ENCODE assay signal across 24 cellular contexts in genomic region chr1:13832536-13832935, GRCh38.
DNase-seq lines count a peak whose midpoint lies in the region; ATAC-seq and TF ChIP-seq lines count a peak whose summit lies in the region.
"Had no signal": no experiment of that assay in that cellular context is flagged by ENCODE, and none has a peak within 500 bp of the region (broad histone marks: within the 10 kb centered on the region; RNA-seq: fewer than 3 reads in every experiment).

No MANE protein-coding gene starts in this region.

- in situ Hi-C loops in mammary epithelial cell (cut with MboI; ENCODE audit: low sequenced_read_pairs in 2 of 2) = no loop called here

- H3K4me3 Mint-ChIP-seq in T-helper 17 cell = no peak overlapping the region
- H3K4me3 Mint-ChIP-seq: activated CD4-positive, alpha-beta T cell treated with anti-CD3 and anti-CD28 coated beads, Interleukin-2, amount 10 ng/mL, durations not matched to agents 24 days and 14 days; activated naive CD4-positive, alpha-beta T cell treated with anti-CD3 and anti-CD28 coated beads, Interleukin-2, amount 50 U/mL, for 24 hours; central memory CD8-positive, alpha-beta T cell; mesothelial cell of epicardium; natural killer cell had no signal

- BruUV-seq in mammary epithelial cell (replicated peaks; lab: Mats Ljungman, UMichigan) = no TSS peak

- no peaks in the 10 kb centered on the region for H3K79me2 ChIP-seq in mammary epithelial cell (ENCODE audit: insufficient read depth, low read length)

- TF ChIP-seq CTCF in mammary epithelial cell (conservative IDR thresholded peaks at IDR 0.05 in 1 of 2, IDR thresholded peaks at IDR 0.05 in 1 of 2; ENCODE audit: extremely low read depth in 1 of 2, insufficient read depth in 1 of 2, low read depth in 1 of 2, low read length in 2 of 2) (no peak), adrenal gland (IDR thresholded peaks at IDR 0.05) (no peak)

- H3K9ac ChIP-seq in mammary epithelial cell (ENCODE audit: insufficient read depth, low read length) = no peak overlapping the region
- H3K9ac ChIP-seq: BLaER1 treated with 17β-estradiol and CSF1 and Interleukin-3, amounts not matched to agents 10 nM and 100 nM had no signal

- ATAC-seq in HG02588 (IDR thresholded peaks at IDR 0.05; ENCODE audit: unreplicated experiment) (no peak), GM21515 (IDR thresholded peaks at IDR 0.05; ENCODE audit: unreplicated experiment) (no peak), T-helper 17 cell (no peak)
- ATAC-seq: natural killer cell, upper lobe of right lung had no signal

- H3K4me3 ChIP-seq in mammary epithelial cell (replicated peaks in 1 of 3; ENCODE audit: insufficient read depth in 1 of 3, low read depth in 2 of 3, low read length in 3 of 3) = no peak overlapping the region
- no peak overlapping the region for H3K4me3 ChIP-seq in adrenal gland
- H3K4me3 ChIP-seq: ascending aorta; BLaER1 treated with 17β-estradiol and CSF1 and Interleukin-3, amounts not matched to agents 10 nM and 100 nM; dorsolateral prefrontal cortex; left ventricle myocardium inferior; Peyer's patch; SJSA1; upper lobe of right lung had no signal

- H3K27ac ChIP-seq in mammary epithelial cell (ENCODE audit: insufficient read depth, low read depth, low read length) (no peak overlapping the region), adrenal gland (no peak overlapping the region)
- H3K27ac ChIP-seq: ascending aorta; BLaER1 treated with 17β-estradiol and CSF1 and Interleukin-3, amounts not matched to agents 10 nM and 100 nM; dorsolateral prefrontal cortex; left ventricle myocardium inferior; Peyer's patch; SJSA1; upper lobe of right lung had no signal

- CTCF ChIA-PET in mammary epithelial cell (lab: Charles Lee; ENCODE audit: low non-redundant PET) = no interaction called here

- H3K4me1 ChIP-seq in mammary epithelial cell (ENCODE audit: insufficient read depth, low read length) = no peaks in the 10 kb centered on the region
- no peaks in the 10 kb centered on the region for H3K4me1 ChIP-seq in adrenal gland (replicated peaks in 1 of 2)
- H3K4me1 ChIP-seq: ascending aorta; BLaER1 treated with 17β-estradiol and CSF1 and Interleukin-3, amounts not matched to agents 10 nM and 100 nM; left ventricle myocardium inferior; SJSA1 had no signal

- H3K27me3 ChIP-seq in mammary epithelial cell (ENCODE audit: insufficient read depth, low read length) (no peaks in the 10 kb centered on the region), adrenal gland (no peaks in the 10 kb centered on the region)
- H3K27me3 ChIP-seq: ascending aorta; BLaER1 treated with 17β-estradiol and CSF1 and Interleukin-3, amounts not matched to agents 10 nM and 100 nM; Peyer's patch; SJSA1; upper lobe of right lung had no signal

- no peak overlapping the region for H3K4me2 ChIP-seq in mammary epithelial cell (ENCODE audit: insufficient read depth, low read depth, low read length)
- H3K4me2 ChIP-seq: BLaER1 treated with 17β-estradiol and CSF1 and Interleukin-3, amounts not matched to agents 10 nM and 100 nM had no signal

- peaks cover 31% of the 10 kb centered on the region for H3K27me3 Mint-ChIP-seq in T-helper 17 cell

- no peaks in the 10 kb centered on the region for H3K36me3 Mint-ChIP-seq in T-helper 17 cell (ENCODE audit: low read depth)
- H3K36me3 Mint-ChIP-seq: activated naive CD4-positive, alpha-beta T cell treated with anti-CD3 and anti-CD28 coated beads, Interleukin-2, amount 50 U/mL, for 24 hours; mesothelial cell of epicardium; natural killer cell had no signal

- WGBS in mammary epithelial cell (ENCODE audit: low coverage, missing lambda C conversion rate) = 9% methylated on average over 4 of the region's 4 CpGs
- 78 to 89% (median 86%) methylated on average over 4 of the region's 4 CpGs for WGBS in adrenal gland, 4 donors

- no peak for TF ChIP-seq POLR2A in adrenal gland (IDR thresholded peaks at IDR 0.05)

- dilution Hi-C loops in mammary epithelial cell (cut with HindIII; ENCODE audit: low sequenced_read_pairs) = no loop called here

- peaks cover 4% of the 10 kb centered on the region for H3K4me1 Mint-ChIP-seq in T-helper 17 cell
- H3K4me1 Mint-ChIP-seq: activated CD4-positive, alpha-beta T cell treated with anti-CD3 and anti-CD28 coated beads, Interleukin-2, amount 10 ng/mL, durations not matched to agents 24 days and 14 days; activated naive CD4-positive, alpha-beta T cell treated with anti-CD3 and anti-CD28 coated beads, Interleukin-2, amount 50 U/mL, for 24 hours; mesothelial cell of epicardium had no signal

- H3K27ac Mint-ChIP-seq in T-helper 17 cell = no peak overlapping the region
- H3K27ac Mint-ChIP-seq: activated CD4-positive, alpha-beta T cell treated with anti-CD3 and anti-CD28 coated beads, Interleukin-2, amount 10 ng/mL, durations not matched to agents 24 days and 14 days; activated naive CD4-positive, alpha-beta T cell treated with anti-CD3 and anti-CD28 coated beads, Interleukin-2, amount 50 U/mL, for 24 hours; mesothelial cell of epicardium; natural killer cell had no signal

- no peaks in the 10 kb centered on the region for H3K36me3 ChIP-seq in mammary epithelial cell (ENCODE audit: insufficient read depth, low read length)
- H3K36me3 ChIP-seq in adrenal gland (replicated peaks in 1 of 2) = no peaks in the 10 kb centered on the region
- H3K36me3 ChIP-seq: ascending aorta; BLaER1 treated with 17β-estradiol and CSF1 and Interleukin-3, amounts not matched to agents 10 nM and 100 nM; left ventricle myocardium inferior; Peyer's patch; SJSA1; upper lobe of right lung had no signal

- H3K9me3 ChIP-seq in mammary epithelial cell (replicated peaks; ENCODE audit: insufficient read depth, low read length) (no peaks in the 10 kb centered on the region), adrenal gland (replicated peaks in 1 of 3) (no peaks in the 10 kb centered on the region), T-helper 17 cell (ENCODE audit: control insufficient read depth, low read length, poor library complexity, severe bottlenecking) (no peaks in the 10 kb centered on the region)
- H3K9me3 ChIP-seq: ascending aorta; BLaER1 treated with 17β-estradiol and CSF1 and Interleukin-3, amounts not matched to agents 10 nM and 100 nM; left ventricle myocardium inferior; Peyer's patch; SJSA1; upper lobe of right lung had no signal

- no peaks in the 10 kb centered on the region for H4K20me1 ChIP-seq in mammary epithelial cell (ENCODE audit: insufficient read depth, low read length)
- H4K20me1 ChIP-seq: BLaER1 treated with 17β-estradiol and CSF1 and Interleukin-3, amounts not matched to agents 10 nM and 100 nM had no signal

- peak; percentile 78 for DNase-seq in DMS153 (lab: John Stamatoyannopoulos, UW)
- peak; percentile 30 for DNase-seq in NCI-H1417 treated with DMSO at 0.1 percent for 48 hours (lab: John Stamatoyannopoulos, UW)
- peak; percentile 86 for DNase-seq in NCI-H2196 (lab: John Stamatoyannopoulos, UW; ENCODE audit: unreplicated experiment)
- DNase-seq in mammary epithelial cell = peak; percentile 8
- no peak for DNase-seq in adrenal gland
- no peak for DNase-seq in T-helper 17 cell
- DNase-seq: activated CD4-positive, alpha-beta T cell treated with anti-CD3 and anti-CD28 coated beads, Interleukin-2, amount 10 ng/mL, durations not matched to agents 24 days and 14 days; Calu3; dorsolateral prefrontal cortex; GOT3; left ventricle myocardium inferior; natural killer cell; NCI-H1694; Peyer's patch; T-helper 1 cell; upper lobe of right lung had no signal

- no peak overlapping the region for H2AFZ ChIP-seq in mammary epithelial cell (ENCODE audit: low read depth, low read length)

- intact Hi-C loops in mammary epithelial cell (cut with micrococcal nuclease) = no loop called here
- intact Hi-C loops in adrenal gland (cut with DNase I) = no loop called here

Comparison
In these comparisons a context has a peak if more than half of its experiments do, and no peak if none do; other contexts are left out.
1. DNase-seq: peak in DMS153 (single experiment), NCI-H1417 treated with DMSO at 0.1 percent for 48 hours (single experiment), NCI-H2196 (single experiment) and mammary epithelial cell (single experiment); none in adrenal gland (0 of 7) and T-helper 17 cell (0 of 3).